Comparison of ENCODE assay signal across 2 cellular contexts in the genomic region with DNA sequence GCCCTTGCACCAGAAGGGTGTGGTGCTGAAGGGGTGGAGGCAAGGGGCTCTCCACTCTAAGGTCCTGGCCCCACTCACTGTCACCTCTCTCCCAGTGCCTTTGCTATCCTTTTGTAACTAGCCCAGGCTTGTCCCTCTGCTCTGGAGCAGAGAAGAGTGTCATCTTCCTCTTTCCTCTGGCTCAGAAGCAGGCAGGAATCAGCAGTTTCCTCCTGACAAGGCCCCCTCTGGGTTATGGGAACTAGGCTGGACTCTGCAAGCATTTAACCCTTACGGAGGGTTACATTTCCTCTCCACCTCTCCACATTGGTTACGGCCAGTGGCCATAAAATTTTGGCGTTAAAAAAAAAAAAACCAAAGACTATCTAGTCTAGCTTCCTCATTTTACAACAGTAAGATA.
A peak's percentile ranks its signal among the peaks of the same experiment; 100 is the strongest.
TF ChIP-seq lines count a peak whose summit lies in the region.

No MANE protein-coding gene starts in this region.

TF ChIP-seq in IMR-90, 13 proteins besides CTCF, POLR2A, EP300 and RAD21:
- no peak for TF ChIP-seq BHLHE40 (IDR thresholded peaks at IDR 0.05; ENCODE audit: low read depth, low read length)
- TF ChIP-seq, protein P1, sequence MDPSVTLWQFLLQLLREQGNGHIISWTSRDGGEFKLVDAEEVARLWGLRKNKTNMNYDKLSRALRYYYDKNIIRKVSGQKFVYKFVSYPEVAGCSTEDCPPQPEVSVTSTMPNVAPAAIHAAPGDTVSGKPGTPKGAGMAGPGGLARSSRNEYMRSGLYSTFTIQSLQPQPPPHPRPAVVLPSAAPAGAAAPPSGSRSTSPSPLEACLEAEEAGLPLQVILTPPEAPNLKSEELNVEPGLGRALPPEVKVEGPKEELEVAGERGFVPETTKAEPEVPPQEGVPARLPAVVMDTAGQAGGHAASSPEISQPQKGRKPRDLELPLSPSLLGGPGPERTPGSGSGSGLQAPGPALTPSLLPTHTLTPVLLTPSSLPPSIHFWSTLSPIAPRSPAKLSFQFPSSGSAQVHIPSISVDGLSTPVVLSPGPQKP (IDR thresholded peaks at IDR 0.05; ENCODE audit: borderline replicate concordance, low read depth, low read length) = no peak
- no peak for TF ChIP-seq CHD1 (IDR thresholded peaks at IDR 0.05; ENCODE audit: low read depth, low read length)
- TF ChIP-seq, protein P2, sequence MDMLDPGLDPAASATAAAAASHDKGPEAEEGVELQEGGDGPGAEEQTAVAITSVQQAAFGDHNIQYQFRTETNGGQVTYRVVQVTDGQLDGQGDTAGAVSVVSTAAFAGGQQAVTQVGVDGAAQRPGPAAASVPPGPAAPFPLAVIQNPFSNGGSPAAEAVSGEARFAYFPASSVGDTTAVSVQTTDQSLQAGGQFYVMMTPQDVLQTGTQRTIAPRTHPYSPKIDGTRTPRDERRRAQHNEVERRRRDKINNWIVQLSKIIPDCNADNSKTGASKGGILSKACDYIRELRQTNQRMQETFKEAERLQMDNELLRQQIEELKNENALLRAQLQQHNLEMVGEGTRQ (IDR thresholded peaks at IDR 0.05; ENCODE audit: low read depth, low read length) = no peak
- no peak for TF ChIP-seq MAFK (IDR thresholded peaks at IDR 0.05; ENCODE audit: low read depth, low read length)
- no peak for TF ChIP-seq MAZ (IDR thresholded peaks at IDR 0.05; ENCODE audit: borderline replicate concordance, low read depth, low read length)
- no peak for TF ChIP-seq FOS (IDR thresholded peaks at IDR 0.05; ENCODE audit: low read depth, low read length)
- no peak for TF ChIP-seq RCOR1 (IDR thresholded peaks at IDR 0.05; ENCODE audit: insufficient replicate concordance, low read length)
- no peak for TF ChIP-seq NFE2L2 (IDR thresholded peaks at IDR 0.05; ENCODE audit: low read depth, low read length)
- TF ChIP-seq SMC3 (IDR thresholded peaks at IDR 0.05; ENCODE audit: low read depth, low read length) = no peak
- no peak for TF ChIP-seq RFX5 (IDR thresholded peaks at IDR 0.05; ENCODE audit: low read depth, low read length)
- no peak for TF ChIP-seq CEBPB (IDR thresholded peaks at IDR 0.05; ENCODE audit: low read depth, low read length)
- no peak for TF ChIP-seq MXI1 (IDR thresholded peaks at IDR 0.05; ENCODE audit: borderline replicate concordance, low read depth, low read length)

TF ChIP-seq in endothelial cell of umbilical vein, 7 proteins besides CTCF, POLR2A, EP300 and RAD21:
- TF ChIP-seq GATA2 (IDR thresholded peaks at IDR 0.05; ENCODE audit: insufficient read depth, insufficient read length, low read depth, low read length) = peak; percentile 55
- no peak for TF ChIP-seq EZH2 (IDR thresholded peaks at IDR 0.05; ENCODE audit: borderline replicate concordance, low read depth, low read length, severe bottlenecking)
- peak; percentile 60 for TF ChIP-seq FOS (IDR thresholded peaks at IDR 0.05; ENCODE audit: borderline replicate concordance, insufficient read depth, low read length)
